In the genomic region with DNA sequence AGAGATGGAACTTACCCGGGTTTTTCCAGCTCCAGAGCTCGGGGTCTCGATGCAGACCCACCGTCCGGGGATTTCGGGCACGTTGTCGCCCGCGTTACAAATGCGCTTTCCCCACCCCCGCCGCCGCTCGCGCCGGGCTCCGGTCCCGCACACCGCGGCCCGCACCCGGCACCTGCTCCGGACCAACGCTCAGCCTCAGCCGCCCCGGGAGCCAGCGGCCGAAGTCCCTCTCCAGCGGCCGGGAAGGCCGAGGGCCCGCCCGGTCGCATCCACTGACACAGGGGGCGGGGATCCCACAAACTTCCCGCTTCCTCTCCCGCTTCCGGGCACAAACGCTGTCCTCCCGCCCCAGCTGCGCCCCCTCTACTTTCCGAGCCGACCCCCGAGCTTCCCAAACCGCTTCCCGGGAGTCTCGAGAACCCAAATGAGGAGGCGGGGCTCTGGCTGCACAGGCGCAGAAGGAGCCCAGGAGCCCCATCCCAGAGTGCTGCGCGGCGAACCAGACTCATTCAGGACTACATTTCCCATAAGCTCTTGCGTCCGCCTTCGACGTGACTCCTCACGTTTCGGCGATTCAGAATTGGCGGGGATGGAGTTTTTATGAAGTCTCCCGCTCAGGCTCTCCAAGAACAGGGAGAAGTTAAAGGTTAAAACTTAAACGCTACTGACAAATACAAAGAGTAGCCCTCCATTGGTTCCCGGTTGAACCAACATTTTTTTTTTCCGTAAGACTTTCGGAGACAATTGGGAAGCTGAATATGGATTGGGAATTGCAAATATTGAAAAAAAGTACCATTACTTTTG, we compare ENCODE assay signal across 8 cellular contexts. TPM values are rescaled to one million over a fixed set of nuclear protein-coding genes. Genes with fewer than 3 reads are reported as not detected.
DNase-seq lines count a peak whose midpoint lies in the region; TF ChIP-seq lines count a peak whose summit lies in the region.

Gene ZNF782, minus strand, starts transcription at position 442 of the 804 bp plus-strand sequence. CDS start 2,553 bp downstream, outside the sequence.

- H3K27me3 Mint-ChIP-seq in activated naive CD4-positive, alpha-beta T cell treated with anti-CD3 and anti-CD28 coated beads, Interleukin-2, amount 10 ng/mL, durations not matched to agents 7 days and 5 days: peaks cover 19% of the 10 kb centered on the region

- DNase-seq in GM03348 (ENCODE audit: low spot score) (peak; percentile 98), HFF-Myc (ENCODE audit: extremely low read depth, low read depth) (peak; percentile 89), NAMALWA (ENCODE audit: low spot score) (peak; percentile 95), SK-MEL-5 (ENCODE audit: low read depth, low spot score) (peak; percentile 95), globus pallidus (ENCODE audit: low spot score) (peak; percentile 93), non-pigmented ciliary epithelial cell (ENCODE audit: low read depth) (peak; percentile 72), superior temporal gyrus (ENCODE audit: extremely low spot score) (peak; percentile 98)
- DNase-seq in activated naive CD4-positive, alpha-beta T cell treated with anti-CD3 and anti-CD28 coated beads, Interleukin-2, amount 10 ng/mL, durations not matched to agents 7 days and 5 days: peak; percentile 92

- CTCF ChIA-PET in activated naive CD4-positive, alpha-beta T cell treated with anti-CD3 and anti-CD28 coated beads, Interleukin-2, amount 10 ng/mL, durations not matched to agents 7 days and 5 days (lab: Charles Lee): interaction anchor here (0.6 to 1.1 kb wide), 3 partner anchors 20 to 948 kb away, joined by 3 to 4 read pairs (median 3); no protein-coding TSS in a partner anchor

- peak within 1 kb of the TSS; percentile 59 for H3K4me3 ChIP-seq in HFF-Myc (replicated peaks; ENCODE audit: low read depth, low read length)

- H3K27ac Mint-ChIP-seq in activated naive CD4-positive, alpha-beta T cell treated with anti-CD3 and anti-CD28 coated beads, Interleukin-2, amount 10 ng/mL, durations not matched to agents 7 days and 5 days: peak within 1 kb of the TSS; percentile 93

- H3K4me1 Mint-ChIP-seq in activated naive CD4-positive, alpha-beta T cell treated with anti-CD3 and anti-CD28 coated beads, Interleukin-2, amount 10 ng/mL, durations not matched to agents 7 days and 5 days: peaks cover 29% of the 10 kb centered on the region

- TF ChIP-seq CTCF in HFF-Myc (IDR thresholded peaks at IDR 0.05; ENCODE audit: low read depth, low read length, missing control alignments): no peak

- in situ Hi-C loops in SK-MEL-5 (cut with HindIII; ENCODE audit: low pct_unique_long_range_greater_than_20kb, low sequenced_read_pairs): loop anchor here (25.0 kb wide), 1 partner anchor 758 kb away; no protein-coding TSS in a partner anchor

- H3K36me3 Mint-ChIP-seq in activated naive CD4-positive, alpha-beta T cell treated with anti-CD3 and anti-CD28 coated beads, Interleukin-2, amount 10 ng/mL, durations not matched to agents 7 days and 5 days: peaks cover 17% of the 10 kb centered on the region

- peaks cover 2% of the 10 kb centered on the region for H3K9me3 Mint-ChIP-seq in activated naive CD4-positive, alpha-beta T cell treated with anti-CD3 and anti-CD28 coated beads, Interleukin-2, amount 10 ng/mL, durations not matched to agents 7 days and 5 days

- peak within 1 kb of the TSS; percentile 100 for H3K4me3 Mint-ChIP-seq in activated naive CD4-positive, alpha-beta T cell treated with anti-CD3 and anti-CD28 coated beads, Interleukin-2, amount 10 ng/mL, durations not matched to agents 7 days and 5 days

RNA-seq across cellular contexts. Expression of gene ZNF782, which starts in this region (rescaled TPM):
- total RNA-seq in SK-MEL-5 (2014; rRNA removed; shearing (Covaris generic)): 4.4 and 4.8 TPM in 2 replicates
- polyA plus RNA-seq in SK-MEL-5 (2015; cell fraction: cytosol; rRNA removed): 2.0 and 3.9 TPM in 2 replicates
- 14.5 and 16.1 TPM in 2 replicates for polyA plus RNA-seq in SK-MEL-5 (2015; cell fraction: nucleus; rRNA removed)

Comparison
In these comparisons a context has a peak if more than half of its experiments do, and no peak if none do; other contexts are left out.
1. Peak in every context shown above with its lines: DNase-seq and H3K4me3 ChIP-seq.